Comparison of ENCODE assay signal across 12 cellular contexts in the genomic region with DNA sequence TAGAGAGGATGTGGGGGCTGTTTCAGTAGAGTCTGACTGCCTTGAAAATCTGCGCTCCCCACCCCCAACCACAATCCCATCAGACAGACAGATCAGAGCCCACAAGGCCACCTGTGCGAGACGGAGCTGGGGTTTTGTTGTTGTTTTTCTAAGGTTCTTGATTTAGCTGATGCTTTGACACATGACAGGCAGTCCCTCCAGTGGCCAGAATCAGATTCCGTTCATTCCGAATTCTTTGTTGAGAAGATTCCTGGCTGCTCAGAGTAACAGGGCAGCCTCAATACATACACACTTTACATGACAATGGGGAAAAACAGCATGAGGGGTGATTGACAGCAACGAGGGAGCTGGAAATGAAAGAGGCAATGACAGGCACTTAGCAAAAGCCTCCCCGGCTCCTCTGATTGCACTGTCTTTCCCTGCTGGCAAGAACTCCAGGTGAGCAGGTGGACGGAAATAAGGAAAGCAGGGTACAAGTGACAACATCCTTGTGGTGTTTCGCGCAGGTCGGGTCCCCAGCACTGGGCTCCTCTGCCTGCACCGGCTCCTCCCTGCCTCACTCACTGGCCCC.
DNase-seq lines count a peak whose midpoint lies in the region.
"Had no signal": no experiment of that assay in that cellular context is flagged by ENCODE, and none has a peak within 500 bp of the region (broad histone marks: within the 10 kb centered on the region; RNA-seq: fewer than 3 reads in every experiment).

No MANE protein-coding gene starts in this region.

- 73 to 76% methylated on average over 12 of the region's 12 CpGs for WGBS in GM23248 (ENCODE audit: low coverage in 1 of 2, low lambda C conversion rate in 2 of 2, missing lambda C conversion rate in 2 of 2), 2 experiments

- no peak overlapping the region for H2AFZ ChIP-seq in GM23248

- no peaks in the 10 kb centered on the region for H3K4me1 ChIP-seq in GM23248 (ENCODE audit: insufficient read depth)

- H3K4me3 ChIP-seq in GM23248 = no peak overlapping the region
- H3K4me3 ChIP-seq: SK-N-MC had no signal

- H3K9me3 ChIP-seq in GM23248 (ENCODE audit: low read depth) = no peaks in the 10 kb centered on the region

- in situ Hi-C loops in GM23248 (cut with MboI) = no loop called here

- no peak overlapping the region for H3K4me2 ChIP-seq in GM23248 (ENCODE audit: unreplicated experiment)

- DNase-seq in NCI-H1092 treated with DMSO at 0.1 percent for 48 hours (lab: John Stamatoyannopoulos, UW) = peak; percentile 12
- no peak for DNase-seq in NCI-H1092 (lab: John Stamatoyannopoulos, UW)
- peak; percentile 44 for DNase-seq in NCI-H1105 (lab: John Stamatoyannopoulos, UW)
- peak; percentile 75 for DNase-seq in astrocyte of the hippocampus (ENCODE audit: low read depth, low spot score)
- DNase-seq in retina = peak; percentile 47
- no peak for DNase-seq in stimulated activated CD4-positive, alpha-beta T cell treated with anti-CD3 and anti-CD28 coated beads, Interleukin-4, amount 100 ng/mL, for 1 hour
- DNase-seq in hepatic stellate cell (ENCODE audit: low spot score) = no peak
- no peak for DNase-seq in GM23248
- DNase-seq: erythroblast, Karpas-422 had no signal

- 0 out of 2 replicates have a peak, but pooled peaks cover 18% of the 10 kb centered on the region for H3F3A ChIP-seq in GM23248 (ENCODE audit: insufficient read depth)

- no peaks in the 10 kb centered on the region for H3K79me2 ChIP-seq in GM23248 (ENCODE audit: insufficient read depth)

- no peaks in the 10 kb centered on the region for H3K9me2 ChIP-seq in GM23248 (ENCODE audit: insufficient read depth)

- H3K27ac ChIP-seq in GM23248 = no peak overlapping the region
- H3K27ac ChIP-seq: 22Rv1, SK-N-MC had no signal

- H3K36me3 ChIP-seq in GM23248 (ENCODE audit: low read depth) = peaks cover 27% of the 10 kb centered on the region

- H3K9ac ChIP-seq in GM23248 = no peak overlapping the region

- no peaks in the 10 kb centered on the region for H4K20me1 ChIP-seq in GM23248 (ENCODE audit: insufficient read depth)

- no peaks in the 10 kb centered on the region for H3K27me3 ChIP-seq in GM23248 (replicated peaks; ENCODE audit: insufficient read depth)

Comparison
In these comparisons a context has a peak if more than half of its experiments do, and no peak if none do; other contexts are left out.
1. DNase-seq: peak in NCI-H1092 treated with DMSO at 0.1 percent for 48 hours (single experiment), NCI-H1105 (single experiment), astrocyte of the hippocampus (single experiment) and retina (single experiment); none in NCI-H1092 (single experiment), stimulated activated CD4-positive, alpha-beta T cell treated with anti-CD3 and anti-CD28 coated beads, Interleukin-4, amount 100 ng/mL, for 1 hour (single experiment), hepatic stellate cell (single experiment) and GM23248 (single experiment).